15 cellular contexts compared by ENCODE assay signal in the genomic region with DNA sequence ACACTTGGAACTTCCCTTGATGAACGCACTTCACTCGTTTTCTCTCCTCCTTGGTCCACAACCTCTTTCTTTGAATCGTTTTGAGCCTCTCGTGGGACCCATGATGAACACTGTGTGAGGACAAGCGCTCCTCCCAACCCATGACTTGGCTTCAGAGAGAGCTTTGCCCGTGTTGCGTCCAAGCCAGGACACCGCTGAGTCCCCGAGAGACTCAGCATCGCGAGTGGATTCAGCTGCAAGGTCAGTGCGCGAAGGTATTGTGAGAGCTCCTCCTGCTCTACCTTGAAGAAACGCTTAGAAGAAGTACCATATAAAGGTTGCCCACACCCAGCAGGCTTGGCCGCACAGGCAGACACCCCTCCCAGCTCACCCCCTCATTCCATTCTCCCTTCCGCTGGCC. TPM values are rescaled to one million over a fixed set of nuclear protein-coding genes. Genes with fewer than 3 reads are reported as not detected.
A peak's percentile ranks its signal among the peaks of the same experiment; 100 is the strongest.
DNase-seq lines count a peak whose midpoint lies in the region; ATAC-seq, FAIRE-seq and TF ChIP-seq lines count a peak whose summit lies in the region.
"Had no signal": no experiment of that assay in that cellular context is flagged by ENCODE, and none has a peak within 500 bp of the region (broad histone marks: within the 10 kb centered on the region; RNA-seq: fewer than 3 reads in every experiment).

No MANE protein-coding gene starts in this region.

- ATAC-seq in GM18861 (IDR thresholded peaks at IDR 0.05; ENCODE audit: unreplicated experiment) = no peak

- H3K9me3 ChIP-seq in neutrophil (no peaks in the 10 kb centered on the region), testis (no peaks in the 10 kb centered on the region), small intestine (ENCODE audit: control insufficient read depth, low read depth) (no peaks in the 10 kb centered on the region), SJCRH30 (replicated peaks) (no peaks in the 10 kb centered on the region)
- H3K9me3 ChIP-seq: Caco-2 had no signal

- peaks cover 87% of the 10 kb centered on the region for H3K36me3 ChIP-seq in neutrophil
- no peaks in the 10 kb centered on the region for H3K36me3 ChIP-seq in testis (ENCODE audit: low read depth, missing control alignments)
- peaks cover 0 to 2% of the 10 kb centered on the region in 2 donors for H3K36me3 ChIP-seq in small intestine (ENCODE audit: control insufficient read depth in 2 of 2, insufficient read depth in 2 of 2, low read length in 2 of 2)
- no peaks in the 10 kb centered on the region for H3K36me3 ChIP-seq in SJCRH30

- no peak for FAIRE-seq in small intestine (lab: Jason Lieb, UNC)
- FAIRE-seq: H54 had no signal

- H3K4me3 ChIP-seq in neutrophil (ENCODE audit: low read depth in 1 of 2, low read length in 1 of 2) = no peak overlapping the region
- H3K4me3 ChIP-seq in testis = no peak overlapping the region
- H3K4me3 ChIP-seq in small intestine (ENCODE audit: low read depth in 1 of 2, low read length in 2 of 2) = no peak overlapping the region
- no peak overlapping the region for H3K4me3 ChIP-seq in SJCRH30
- H3K4me3 ChIP-seq in lower leg skin (ENCODE audit: low read depth, poor library complexity, severe bottlenecking) = no peak overlapping the region

- H3K4me1 ChIP-seq in neutrophil (ENCODE audit: control insufficient read depth in 1 of 2, insufficient read depth in 1 of 2, low read depth in 1 of 2, low read length in 1 of 2) (peaks cover 12 to 21% of the 10 kb centered on the region in 2 experiments), testis (peaks cover 30% of the 10 kb centered on the region), small intestine (ENCODE audit: control insufficient read depth in 2 of 2, insufficient read depth in 1 of 2, low read depth in 1 of 2, low read length in 1 of 2) (no peaks in the 10 kb centered on the region), SJCRH30 (no peaks in the 10 kb centered on the region)
- H3K4me1 ChIP-seq: Caco-2 had no signal

- no peak for TF ChIP-seq CTCF in neutrophil (IDR thresholded peaks at IDR 0.05)
- TF ChIP-seq CTCF in testis (IDR thresholded peaks at IDR 0.05) = no peak
- no peak for TF ChIP-seq CTCF in lower leg skin (IDR thresholded peaks at IDR 0.05)

- peak overlapping the region; percentile 56 for H3K27ac ChIP-seq in neutrophil
- peak overlapping the region; percentile 3 for H3K27ac ChIP-seq in testis
- H3K27ac ChIP-seq in small intestine (ENCODE audit: low read depth in 1 of 2, low read length in 1 of 2) = no peak overlapping the region
- H3K27ac ChIP-seq in SJCRH30 = no peak overlapping the region
- H3K27ac ChIP-seq: 22Rv1 had no signal

- peak; percentile 41 for DNase-seq in activated CD8-positive, alpha-beta memory T cell treated with anti-CD3 and anti-CD28 coated beads for 24 hours
- DNase-seq in activated CD8-positive, alpha-beta memory T cell treated with anti-CD3 and anti-CD28 coated beads, Interleukin-2, amount 50 U/mL, for 48 hours = no peak
- no peak for DNase-seq in testis
- no peak for DNase-seq in small intestine
- no peak for DNase-seq in SJCRH30
- no peak for DNase-seq in lower leg skin (ENCODE audit: low spot score in 2 of 2)
- DNase-seq: Caco-2; CD8-positive, alpha-beta memory T cell; DMS53; GF-D8; IMR-90 had no signal

- WGBS in testis, 2 donors = 63 to 64% methylated on average over 16 of the region's 16 CpGs
- WGBS in small intestine, 3 donors = 88 to 90% (median 89%) methylated on average over 16 of the region's 16 CpGs
- 82 to 86% methylated on average over 16 of the region's 16 CpGs for WGBS in lower leg skin, 2 donors

- TF ChIP-seq POLR2A in testis (IDR thresholded peaks at IDR 0.05) (no peak), lower leg skin (IDR thresholded peaks at IDR 0.05) (no peak)

- H3K27me3 ChIP-seq in neutrophil (no peaks in the 10 kb centered on the region), testis (no peaks in the 10 kb centered on the region), small intestine (ENCODE audit: control insufficient read depth in 2 of 2, insufficient read depth in 2 of 2, low read length in 2 of 2) (no peaks in the 10 kb centered on the region), SJCRH30 (no peaks in the 10 kb centered on the region)

- intact Hi-C loops in testis (cut with DNase I; ENCODE audit: low total_unique reads) = no loop called here
- intact Hi-C loops in lower leg skin (cut with DNase I; ENCODE audit: low total_unique reads) = no loop called here

RNA-seq across cellular contexts. Expression of a gene that starts 58.7 kb away (rescaled TPM):
- total RNA-seq in testis (100 to 1,000 TPM; 189 to 212 TPM), lower leg skin (10 to 100 TPM; 34.4 to 57.3 (median 39.5) TPM)
- polyA plus RNA-seq in testis (ENCODE audit: insufficient read depth, low read depth, low replicate concordance) (79.0 TPM), small intestine (1 to 10 TPM; 4.6 to 6.9 (median 6.1) TPM)
- total RNA-seq in SJCRH30 (2014; rRNA removed; shearing (Covaris generic)) = 6.3 and 8.2 TPM in 2 replicates

Comparison
In these comparisons a context has a peak if more than half of its experiments do, and no peak if none do; other contexts are left out.
1. H3K27ac ChIP-seq: peak in neutrophil (single experiment) and testis (2 of 2); none in small intestine (0 of 2) and SJCRH30 (single experiment).